Comparison of ENCODE assay signal across 9 cellular contexts in genomic region chr2:241197246-241197645, GRCh38. TPM values are rescaled to one million over a fixed set of nuclear protein-coding genes. Genes with fewer than 3 reads are reported as not detected.
A peak's percentile ranks its signal among the peaks of the same experiment; 100 is the strongest.
DNase-seq lines count a peak whose midpoint lies in the region; ATAC-seq, FAIRE-seq and TF ChIP-seq lines count a peak whose summit lies in the region.
"Not testable (repeated sequence)": the region's sequence is repeated elsewhere in the genome, so short reads cannot be mapped to it uniquely, and the experiment has no call there.
"Had no signal": no experiment of that assay in that cellular context is flagged by ENCODE, and none has a peak within 500 bp of the region (broad histone marks: within the 10 kb centered on the region; RNA-seq: fewer than 3 reads in every experiment).

No MANE protein-coding gene starts in this region.

- TF ChIP-seq CTCF in endodermal cell (conservative IDR thresholded peaks at IDR 0.05); kidney (IDR thresholded peaks at IDR 0.05; ENCODE audit: borderline replicate concordance, extremely low read depth, insufficient read depth); lower lobe of right lung (IDR thresholded peaks at IDR 0.05): not testable (repeated sequence)

- intact Hi-C loops in Right ventricle myocardium superior (cut with DNase I); right cardiac atrium (cut with DNase I); kidney (cut with DNase I); lower lobe of right lung (cut with DNase I): not testable (repeated sequence)

- H3K9me3 ChIP-seq in endodermal cell (ENCODE audit: control insufficient read depth, low read length); right cardiac atrium (ENCODE audit: control insufficient read depth, low read length); kidney (ENCODE audit: control insufficient read depth in 1 of 2, low read length in 2 of 2); lower lobe of right lung: not testable (repeated sequence)

- not testable (repeated sequence) for H3K4me3 ChIP-seq in endodermal cell (ENCODE audit: low read length); right cardiac atrium (ENCODE audit: low read length); kidney (ENCODE audit: low read length in 2 of 2); lower lobe of right lung

- H3K27me3 ChIP-seq in endodermal cell (ENCODE audit: control insufficient read depth, insufficient read depth, low read length, poor library complexity, severe bottlenecking); right cardiac atrium (ENCODE audit: control insufficient read depth, insufficient read depth); lower lobe of right lung (ENCODE audit: low read depth): not testable (repeated sequence)

- ATAC-seq in Right ventricle myocardium superior (ENCODE audit: poor library complexity); right cardiac atrium; lower lobe of right lung; natural killer cell treated with Interleukin-12 subunit alpha and Interleukin-12 subunit beta and Interleukin-15 and Interleukin-18, amount 100 ng/mL, for 72 hours: not testable (repeated sequence)

- not testable (repeated sequence) for H3K27me3 Mint-ChIP-seq in endodermal cell (ENCODE audit: insufficient read depth); natural killer cell treated with Interleukin-12 subunit alpha and Interleukin-12 subunit beta and Interleukin-15 and Interleukin-18, amount 100 ng/mL, for 72 hours

- H3K36me3 ChIP-seq in endodermal cell (ENCODE audit: control insufficient read depth, insufficient read depth, low read length); kidney (ENCODE audit: control insufficient read depth in 1 of 2, insufficient read depth in 2 of 2, low read length in 2 of 2); lower lobe of right lung: not testable (repeated sequence)

- WGBS in endodermal cell (ENCODE audit: insufficient coverage in 1 of 2, insufficient read length in 1 of 2), 2 experiments: 86 to 96% methylated on average over 11 to 14 of the region's 14 CpGs
- 95% methylated on average over 14 of the region's 14 CpGs for WGBS in right cardiac atrium

- H3K9me3 Mint-ChIP-seq in endodermal cell; natural killer cell treated with Interleukin-12 subunit alpha and Interleukin-12 subunit beta and Interleukin-15 and Interleukin-18, amount 100 ng/mL, for 72 hours: not testable (repeated sequence)

- H3K4me1 Mint-ChIP-seq in endodermal cell; natural killer cell treated with Interleukin-12 subunit alpha and Interleukin-12 subunit beta and Interleukin-15 and Interleukin-18, amount 100 ng/mL, for 72 hours (ENCODE audit: low read depth in 2 of 2): not testable (repeated sequence)

- H3K27ac Mint-ChIP-seq in endodermal cell; natural killer cell treated with Interleukin-12 subunit alpha and Interleukin-12 subunit beta and Interleukin-15 and Interleukin-18, amount 100 ng/mL, for 72 hours: not testable (repeated sequence)

- FAIRE-seq in kidney (lab: Jason Lieb, UNC): not testable (repeated sequence)

- not testable (repeated sequence) for H3K4me3 Mint-ChIP-seq in endodermal cell; natural killer cell treated with Interleukin-12 subunit alpha and Interleukin-12 subunit beta and Interleukin-15 and Interleukin-18, amount 100 ng/mL, for 72 hours

- not testable (repeated sequence) for H3K4me1 ChIP-seq in endodermal cell (ENCODE audit: control insufficient read depth, insufficient read depth, low read length); right cardiac atrium (ENCODE audit: control insufficient read depth, insufficient read depth, low read length); kidney (ENCODE audit: control insufficient read depth in 1 of 2, insufficient read depth in 1 of 2, low read depth in 1 of 2, low read length in 2 of 2); lower lobe of right lung

- not testable (repeated sequence) for H3K9ac ChIP-seq in endodermal cell (ENCODE audit: extremely low read depth, low read length, poor library complexity, severe bottlenecking); kidney (ENCODE audit: low read length in 2 of 2)

- H3K27ac ChIP-seq in endodermal cell (ENCODE audit: low read depth, low read length); right cardiac atrium (ENCODE audit: low read length); kidney (ENCODE audit: low read depth in 2 of 2, low read length in 2 of 2); lower lobe of right lung: not testable (repeated sequence)

- H3K36me3 Mint-ChIP-seq in endodermal cell (ENCODE audit: low read depth); natural killer cell treated with Interleukin-12 subunit alpha and Interleukin-12 subunit beta and Interleukin-15 and Interleukin-18, amount 100 ng/mL, for 72 hours: not testable (repeated sequence)

- DNase-seq in endodermal cell (peak; percentile 13), Right ventricle myocardium superior (peak; percentile 2), right cardiac atrium (peak in 2 of 3 donors; percentile 4 to 10), kidney (peak; percentile 56), lower lobe of right lung (peak; percentile 32)
- DNase-seq in natural killer cell treated with Interleukin-12 subunit alpha and Interleukin-12 subunit beta and Interleukin-15 and Interleukin-18, amount 100 ng/mL, for 72 hours (ENCODE audit: low spot score): peak; percentile 53

RNA-seq across cellular contexts. Expression of gene ANO7, which starts 8.8 kb away (rescaled TPM):
- total RNA-seq in endodermal cell: 1 to 10 TPM; 8.1 to 8.5 TPM
- 1.3 TPM for polyA plus RNA-seq in endodermal cell (2013, experiment 1 of 2)
- 2.0 TPM for polyA plus RNA-seq in endodermal cell (2013, experiment 2 of 2)
- total RNA-seq in Right ventricle myocardium superior: 0.35 TPM
- total RNA-seq in right cardiac atrium: 1 to 10 TPM in 3 of 4 donors, under 1 TPM in 1; 0.89 to 2.1 (median 1.2) TPM
- 1.1 TPM for polyA plus RNA-seq in right cardiac atrium
- total RNA-seq in kidney: 1.9 TPM
- 1.1 TPM for polyA plus RNA-seq in kidney (ENCODE audit: insufficient read depth, low read depth, low replicate concordance)
- 1.3 TPM for total RNA-seq in lower lobe of right lung
- total RNA-seq in natural killer cell treated with Interleukin-12 subunit alpha and Interleukin-12 subunit beta and Interleukin-15 and Interleukin-18, amount 100 ng/mL, for 72 hours: 1 to 10 TPM; 2.8 to 7.1 TPM
- polyA plus RNA-seq: CD14-positive monocyte; CD4-positive, CD25-positive, alpha-beta regulatory T cell; CD8-positive, alpha-beta memory T cell had no signal

RNA-seq across cellular contexts. Expression of gene PPP1R7, which starts 47.0 kb away (rescaled TPM):
- 10 to 100 TPM; 48.5 to 52.7 TPM for total RNA-seq in endodermal cell
- polyA plus RNA-seq in endodermal cell (2013, experiment 1 of 2): 54.8 TPM
- polyA plus RNA-seq in endodermal cell (2013, experiment 2 of 2): 59.1 TPM
- total RNA-seq in Right ventricle myocardium superior: 66.0 TPM
- 10 to 100 TPM; 57.7 to 77.1 (median 73.1) TPM for total RNA-seq in right cardiac atrium
- polyA plus RNA-seq in right cardiac atrium: 112 TPM
- 64.6 TPM for total RNA-seq in kidney
- polyA plus RNA-seq in kidney (ENCODE audit: insufficient read depth, low read depth, low replicate concordance): 94.9 TPM
- 58.9 TPM for total RNA-seq in lower lobe of right lung
- total RNA-seq in natural killer cell treated with Interleukin-12 subunit alpha and Interleukin-12 subunit beta and Interleukin-15 and Interleukin-18, amount 100 ng/mL, for 72 hours: 100 to 1,000 TPM in 1 of 2 donors, 10 to 100 TPM in 1; 54.8 to 109 TPM

RNA-seq across cellular contexts. Expression of gene PASK, which starts 48.0 kb away (rescaled TPM):
- total RNA-seq in endodermal cell (10 to 100 TPM; 76.5 to 94.5 TPM), Right ventricle myocardium superior (3.2 TPM), right cardiac atrium (1 to 10 TPM; 2.1 to 5.3 (median 3.4) TPM), kidney (26.0 TPM), lower lobe of right lung (10.8 TPM)
- 24.8 TPM for polyA plus RNA-seq in endodermal cell (2013, experiment 1 of 2)
- polyA plus RNA-seq in endodermal cell (2013, experiment 2 of 2): 21.1 TPM
- polyA plus RNA-seq in right cardiac atrium (1.1 TPM), kidney (ENCODE audit: insufficient read depth, low read depth, low replicate concordance) (3.1 TPM)
- 10 to 100 TPM; 69.5 to 78.9 TPM for total RNA-seq in natural killer cell treated with Interleukin-12 subunit alpha and Interleukin-12 subunit beta and Interleukin-15 and Interleukin-18, amount 100 ng/mL, for 72 hours

Comparison
In these comparisons a context has a peak if more than half of its experiments do, and no peak if none do; other contexts are left out.
1. DNase-seq: peak in every context shown above with its lines; median percentile 56 in kidney; 53 in natural killer cell treated with Interleukin-12 subunit alpha and Interleukin-12 subunit beta and Interleukin-15 and Interleukin-18, amount 100 ng/mL, for 72 hours; 32 in lower lobe of right lung; 13 in endodermal cell; 7 in right cardiac atrium; 2 in Right ventricle myocardium superior.